ENCODE assay signal across 26 cellular contexts in the genomic region with DNA sequence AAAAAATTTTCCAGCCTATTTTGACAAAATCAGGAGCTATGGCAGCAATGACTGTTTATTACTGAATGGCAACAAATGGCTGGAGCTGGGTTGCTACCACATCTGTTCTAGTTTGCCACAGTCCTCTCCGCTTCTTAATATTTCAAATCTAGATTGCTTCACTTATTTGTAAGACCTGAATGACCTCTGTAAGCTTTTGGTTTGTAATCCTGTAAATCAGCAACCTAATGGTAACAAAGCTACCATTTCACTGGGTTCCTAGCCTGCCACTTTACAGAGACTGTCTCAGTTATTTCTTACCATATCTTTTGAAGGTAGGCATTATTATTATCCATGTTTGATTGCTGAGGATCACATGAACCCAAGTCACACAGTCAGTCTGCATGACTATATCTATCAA.
"Had no signal": no experiment of that assay in that cellular context is flagged by ENCODE, and none has a peak within 500 bp of the region (broad histone marks: within the 10 kb centered on the region; RNA-seq: fewer than 3 reads in every experiment).

No MANE protein-coding gene starts in this region.

- H2AFZ ChIP-seq: parathyroid adenoma had no signal

- H3K4me3 ChIP-seq: colonic mucosa, esophagus squamous epithelium, heart right ventricle, lower lobe of right lung, spleen, tibial nerve had no signal

- DNase-seq: activated CD4-positive, alpha-beta T cell treated with anti-CD3 and anti-CD28 coated beads for 48 hours; activated CD4-positive, alpha-beta T cell treated with anti-CD3 and anti-CD28 coated beads, Interleukin-2, amount 50 U/mL, for 48 hours; activated CD8-positive, alpha-beta memory T cell treated with anti-CD3 and anti-CD28 coated beads, Interleukin-2, amount 10 ng/mL, durations not matched to agents 7 days and 5 days; activated gamma-delta T cell treated with Interleukin-2 at 50 U/mL for 16 hours; anterior cingulate cortex; cerebellar nuclear complex; colonic mucosa; effector CD8-positive, alpha-beta T cell; esophagus squamous epithelium; foreskin melanocyte; heart right ventricle; lower lobe of right lung; mesenchymal stem cell; naive thymus-derived CD8-positive, alpha-beta T cell; occipital lobe; right cardiac atrium; spleen; stimulated activated naive CD4-positive, alpha-beta T cell treated with Interleukin-2 at 50 U/mL for 16 hours; T-helper 9 cell; WERI-Rb-1 had no signal

- ATAC-seq: activated CD4-positive, CD25-positive, alpha-beta regulatory T cell treated with anti-CD3 and anti-CD28 coated beads, Interleukin-2, amount 50 U/mL, for 24 hours; activated CD8-positive, alpha-beta memory T cell treated with anti-CD3 and anti-CD28 coated beads, Interleukin-2, amount 10 ng/mL, durations not matched to agents 7 days and 5 days; heart right ventricle; lower lobe of right lung; naive thymus-derived CD8-positive, alpha-beta T cell; right cardiac atrium had no signal

- H3K79me2 ChIP-seq: parathyroid adenoma had no signal

- H3K4me1 ChIP-seq: colonic mucosa, parathyroid adenoma had no signal

- H3K27ac Mint-ChIP-seq: activated CD8-positive, alpha-beta memory T cell treated with anti-CD3 and anti-CD28 coated beads, Interleukin-2, amount 10 ng/mL, durations not matched to agents 7 days and 5 days; activated naive CD4-positive, alpha-beta T cell treated with anti-CD3 and anti-CD28 coated beads, Interleukin-2, amount 50 U/mL, for 24 hours had no signal

- H3K4me3 Mint-ChIP-seq: activated CD8-positive, alpha-beta memory T cell treated with anti-CD3 and anti-CD28 coated beads, Interleukin-2, amount 10 ng/mL, durations not matched to agents 7 days and 5 days; activated naive CD4-positive, alpha-beta T cell treated with anti-CD3 and anti-CD28 coated beads, Interleukin-2, amount 50 U/mL, for 24 hours; naive thymus-derived CD8-positive, alpha-beta T cell; neural crest cell had no signal

- H3K27me3 ChIP-seq: colonic mucosa, esophagus squamous epithelium, heart right ventricle, spleen, tibial nerve had no signal

- H3K27ac ChIP-seq: colonic mucosa, epithelial cell of prostate, esophagus squamous epithelium, heart right ventricle, lower lobe of right lung, parathyroid adenoma, spleen, tibial nerve, WERI-Rb-1 had no signal

- H3K9ac ChIP-seq: parathyroid adenoma had no signal

- H3K9me3 Mint-ChIP-seq: activated naive CD4-positive, alpha-beta T cell treated with anti-CD3 and anti-CD28 coated beads, Interleukin-2, amount 50 U/mL, for 24 hours; naive thymus-derived CD8-positive, alpha-beta T cell had no signal

- H3K27me3 Mint-ChIP-seq: activated CD8-positive, alpha-beta memory T cell treated with anti-CD3 and anti-CD28 coated beads, Interleukin-2, amount 10 ng/mL, durations not matched to agents 7 days and 5 days; activated naive CD4-positive, alpha-beta T cell treated with anti-CD3 and anti-CD28 coated beads, Interleukin-2, amount 50 U/mL, for 24 hours; naive thymus-derived CD8-positive, alpha-beta T cell had no signal

- H3K9me3 ChIP-seq: colonic mucosa, esophagus squamous epithelium, heart right ventricle, lower lobe of right lung, spleen, tibial nerve had no signal
